1 cellular context compared by ENCODE assay signal in the genomic region with DNA sequence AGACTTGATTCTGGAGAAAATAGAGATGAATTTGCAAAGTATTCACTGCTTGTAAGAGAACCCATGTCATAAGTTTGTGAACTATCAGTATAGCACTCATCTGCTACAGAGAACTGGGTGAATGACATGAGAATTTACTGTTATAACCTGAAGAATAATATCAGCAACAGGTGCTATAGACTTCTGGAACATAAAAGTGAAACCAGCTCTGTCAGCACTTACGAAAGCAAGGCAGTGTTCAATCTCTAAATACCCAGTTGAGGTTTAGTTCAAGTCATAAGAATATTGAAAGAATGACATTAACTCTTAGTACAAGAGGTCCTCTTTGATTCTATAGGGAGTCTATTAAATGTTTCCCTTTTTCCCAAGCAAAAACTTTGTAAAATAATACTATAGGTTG.
TF ChIP-seq lines count a peak whose summit lies in the region.

No MANE protein-coding gene starts in this region.

TF ChIP-seq in SK-N-SH, 30 proteins besides CTCF, POLR2A, EP300 and RAD21 (continued from another document):
- TF ChIP-seq SIN3A (IDR thresholded peaks at IDR 0.05; ENCODE audit: borderline replicate concordance, low read depth, low read length) (no peak), MXI1 (IDR thresholded peaks at IDR 0.05; ENCODE audit: low read depth, low read length) (no peak), MEF2A (IDR thresholded peaks at IDR 0.05; ENCODE audit: borderline replicate concordance, low read depth) (no peak), JUND (IDR thresholded peaks at IDR 0.05) (no peak), EZH2phosphoT487 (IDR thresholded peaks at IDR 0.05; ENCODE audit: borderline replicate concordance, low read depth) (no peak)
- TF ChIP-seq, protein P1, sequence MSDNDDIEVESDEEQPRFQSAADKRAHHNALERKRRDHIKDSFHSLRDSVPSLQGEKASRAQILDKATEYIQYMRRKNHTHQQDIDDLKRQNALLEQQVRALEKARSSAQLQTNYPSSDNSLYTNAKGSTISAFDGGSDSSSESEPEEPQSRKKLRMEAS (IDR thresholded peaks at IDR 0.05; ENCODE audit: low read depth): no peak
